ENCODE assay signal across 1 cellular context in genomic region chr9:104968025-104968982, GRCh38.
A peak's percentile ranks its signal among the peaks of the same experiment; 100 is the strongest.
TF ChIP-seq lines count a peak whose summit lies in the region.

No MANE protein-coding gene starts in this region.

TF ChIP-seq in HepG2, 621 proteins besides CTCF, POLR2A, EP300 and RAD21 (continued from another document and continues in another):
- TF ChIP-seq PRDM15 (CRISPR knock-in tag; IDR thresholded peaks at IDR 0.05) (no peak), GATA4 (IDR thresholded peaks at IDR 0.05; ENCODE audit: borderline replicate concordance, low read depth) (no peak), EED (CRISPR knock-in tag; IDR thresholded peaks at IDR 0.05) (no peak), ZNF619 (CRISPR knock-in tag; IDR thresholded peaks at IDR 0.05) (no peak), ZNF572 (CRISPR knock-in tag; IDR thresholded peaks at IDR 0.05) (no peak), MAFK (conservative IDR thresholded peaks at IDR 0.05 in 1 of 2, IDR thresholded peaks at IDR 0.05 in 1 of 2; ENCODE audit: low read length in 2 of 2) (no peak), ZNF124 (CRISPR knock-in tag; IDR thresholded peaks at IDR 0.05) (peak; percentile 60; the same call in 1 of the 2 replicates), ARHGAP35 (CRISPR knock-in tag; IDR thresholded peaks at IDR 0.05; ENCODE audit: borderline replicate concordance) (no peak), DNMT3B (CRISPR knock-in tag; conservative IDR thresholded peaks at IDR 0.05) (no peak), IKZF1 (IDR thresholded peaks at IDR 0.05) (no peak), NFIB (CRISPR knock-in tag; IDR thresholded peaks at IDR 0.05; ENCODE audit: borderline replicate concordance) (no peak), JDP2 (CRISPR knock-in tag; IDR thresholded peaks at IDR 0.05; ENCODE audit: borderline replicate concordance) (no peak), MXD1 (CRISPR knock-in tag; IDR thresholded peaks at IDR 0.05) (no peak), HOXA9 (CRISPR knock-in tag; IDR thresholded peaks at IDR 0.05; ENCODE audit: borderline replicate concordance) (no peak), ZNF513 (CRISPR knock-in tag; conservative IDR thresholded peaks at IDR 0.05) (no peak), SRF (IDR thresholded peaks at IDR 0.05; ENCODE audit: low read depth, low read length) (no peak), EEA1 (CRISPR knock-in tag; IDR thresholded peaks at IDR 0.05; ENCODE audit: borderline replicate concordance) (0 out of 2 replicates have a peak, but pooled peaks have one; percentile 44), ZNF12 (CRISPR knock-in tag; IDR thresholded peaks at IDR 0.05) (0 out of 2 replicates have a peak, but pooled peaks have one; percentile 18), SMAD3 (CRISPR knock-in tag; IDR thresholded peaks at IDR 0.05) (no peak), ZNF30 (CRISPR knock-in tag; IDR thresholded peaks at IDR 0.05) (no peak), ZNF772 (CRISPR knock-in tag; IDR thresholded peaks at IDR 0.05) (no peak), NONO (IDR thresholded peaks at IDR 0.05) (no peak), NONO (CRISPR knock-in tag; conservative IDR thresholded peaks at IDR 0.05) (no peak), RCOR2 (CRISPR knock-in tag; IDR thresholded peaks at IDR 0.05) (no peak), ATF1 (CRISPR knock-in tag; IDR thresholded peaks at IDR 0.05) (no peak), POGK (CRISPR knock-in tag; conservative IDR thresholded peaks at IDR 0.05) (no peak; the same call in 1 of the 2 replicates), CEBPG (CRISPR knock-in tag; IDR thresholded peaks at IDR 0.05) (peak; percentile 72), TP53 (CRISPR knock-in tag; conservative IDR thresholded peaks at IDR 0.05) (no peak), ZFX (CRISPR knock-in tag; IDR thresholded peaks at IDR 0.05; ENCODE audit: low read depth) (peak; percentile 54), ZNF777 (CRISPR knock-in tag; IDR thresholded peaks at IDR 0.05) (no peak), BHLHE40 (IDR thresholded peaks at IDR 0.05; ENCODE audit: low read length) (no peak), ZNF703 (CRISPR knock-in tag; IDR thresholded peaks at IDR 0.05; ENCODE audit: borderline replicate concordance) (no peak), RARG (CRISPR knock-in tag; IDR thresholded peaks at IDR 0.05; ENCODE audit: low read depth) (0 out of 2 replicates have a peak, but pooled peaks have one; percentile 80), MAZ (IDR thresholded peaks at IDR 0.05; ENCODE audit: borderline replicate concordance, low read depth, low read length) (peak; percentile 94), MAZ (CRISPR knock-in tag; IDR thresholded peaks at IDR 0.05; ENCODE audit: low read depth) (peak; percentile 79), SAFB2 (CRISPR knock-in tag; IDR thresholded peaks at IDR 0.05; ENCODE audit: borderline replicate concordance, low read depth) (no peak), ZBED4 (CRISPR knock-in tag; IDR thresholded peaks at IDR 0.05; ENCODE audit: borderline replicate concordance) (no peak), ZSCAN5A (CRISPR knock-in tag; IDR thresholded peaks at IDR 0.05; ENCODE audit: borderline replicate concordance) (no peak), ZSCAN22 (CRISPR knock-in tag; IDR thresholded peaks at IDR 0.05) (no peak), SMARCE1 (IDR thresholded peaks at IDR 0.05; ENCODE audit: borderline replicate concordance) (no peak), ZNF430 (CRISPR knock-in tag; IDR thresholded peaks at IDR 0.05) (peak; percentile 81), NKX3-1 (CRISPR knock-in tag; IDR thresholded peaks at IDR 0.05) (no peak), ARID3A (IDR thresholded peaks at IDR 0.05; ENCODE audit: low read depth, low read length) (no peak), ASH2L (IDR thresholded peaks at IDR 0.05; ENCODE audit: insufficient read length, low read depth, low read length) (peak; percentile 76), NBN (conservative IDR thresholded peaks at IDR 0.05) (no peak), BCL6 (CRISPR knock-in tag; IDR thresholded peaks at IDR 0.05) (no peak), BCL3 (CRISPR knock-in tag; IDR thresholded peaks at IDR 0.05) (peak; percentile 60; the same call in 1 of the 2 replicates), ZNF652 (CRISPR knock-in tag; IDR thresholded peaks at IDR 0.05; ENCODE audit: borderline replicate concordance, low read depth) (no peak), ESRRA (CRISPR knock-in tag; IDR thresholded peaks at IDR 0.05; ENCODE audit: low read depth) (no peak), ZNF766 (CRISPR knock-in tag; IDR thresholded peaks at IDR 0.05; ENCODE audit: borderline replicate concordance) (no peak), ZKSCAN5 (CRISPR knock-in tag; IDR thresholded peaks at IDR 0.05) (no peak), CBX1 (IDR thresholded peaks at IDR 0.05; ENCODE audit: low read depth) (no peak), CREB1 (IDR thresholded peaks at IDR 0.05) (no peak), CREB1 (CRISPR knock-in tag; IDR thresholded peaks at IDR 0.05) (0 out of 2 replicates have a peak, but pooled peaks have one; percentile 20), ELF4 (CRISPR knock-in tag; IDR thresholded peaks at IDR 0.05; ENCODE audit: borderline replicate concordance) (peak; percentile 51; the same call in 1 of the 2 replicates), ETV5 (CRISPR knock-in tag; IDR thresholded peaks at IDR 0.05; ENCODE audit: borderline replicate concordance) (peak; percentile 8; the same call in 1 of the 2 replicates)
